ENCODE assay signal across 6 cellular contexts in the genomic region with DNA sequence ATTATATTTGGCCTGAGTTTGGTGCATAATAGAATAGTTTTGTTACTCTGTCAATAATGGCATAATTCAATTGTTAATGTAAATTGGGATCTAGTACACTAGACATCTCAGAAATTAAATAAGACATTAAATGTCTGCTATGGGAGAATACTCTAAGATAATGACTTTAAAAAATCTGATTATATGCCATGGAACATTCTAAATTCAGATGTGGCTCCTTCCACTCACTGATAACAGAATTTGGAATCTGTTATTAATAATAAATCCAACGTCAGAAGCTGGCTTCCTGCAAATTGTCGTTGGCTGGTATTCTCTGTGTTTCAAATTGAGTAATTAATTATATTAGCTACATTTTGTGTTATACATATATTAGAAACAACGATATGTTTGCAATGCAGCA.
"Had no signal": no experiment of that assay in that cellular context is flagged by ENCODE, and none has a peak within 500 bp of the region (broad histone marks: within the 10 kb centered on the region; RNA-seq: fewer than 3 reads in every experiment).

No MANE protein-coding gene starts in this region.

- DNase-seq: IMR-90, KBM-7, KG1 had no signal

- H3K27ac ChIP-seq: HL-60 had no signal

- H3K4me3 ChIP-seq: K562 had no signal

- ATAC-seq: HepG2, K562 had no signal
